Comparison of ENCODE assay signal across 1 cellular context in the genomic region with DNA sequence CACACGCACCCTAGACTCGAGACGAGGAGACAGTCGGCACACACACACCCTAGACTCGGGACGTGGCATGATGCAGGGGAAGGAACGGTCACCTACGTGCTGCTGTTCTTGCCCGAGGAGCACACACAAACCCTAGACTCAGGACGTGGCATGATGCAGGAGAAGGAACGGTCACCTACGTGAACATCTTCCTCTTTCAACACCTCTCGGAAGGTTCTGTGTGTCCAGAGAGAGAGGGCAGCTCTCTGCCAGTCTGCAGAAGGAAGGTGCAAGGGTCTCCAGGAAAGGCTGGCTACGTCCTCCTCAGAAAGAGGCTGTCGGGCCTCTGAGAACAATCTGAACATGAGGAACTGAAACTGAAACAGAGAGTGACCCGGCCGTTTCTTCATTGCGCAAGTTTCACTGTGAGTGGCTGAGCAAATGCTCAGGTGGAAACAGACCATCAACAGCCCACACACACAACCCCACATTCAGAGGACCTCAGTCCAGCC.
TF ChIP-seq lines count a peak whose summit lies in the region.

No MANE protein-coding gene starts in this region.

TF ChIP-seq in GM23338, 12 proteins besides CTCF, POLR2A, EP300 and RAD21 (continued from another document):
- no peak for TF ChIP-seq STAT1 (IDR thresholded peaks at IDR 0.05; ENCODE audit: unreplicated experiment)
- TF ChIP-seq NANOG (IDR thresholded peaks at IDR 0.05; ENCODE audit: borderline replicate concordance) = no peak
- TF ChIP-seq POLR2AphosphoS5 (IDR thresholded peaks at IDR 0.05; ENCODE audit: low read depth) = no peak
- TF ChIP-seq, protein P1, sequence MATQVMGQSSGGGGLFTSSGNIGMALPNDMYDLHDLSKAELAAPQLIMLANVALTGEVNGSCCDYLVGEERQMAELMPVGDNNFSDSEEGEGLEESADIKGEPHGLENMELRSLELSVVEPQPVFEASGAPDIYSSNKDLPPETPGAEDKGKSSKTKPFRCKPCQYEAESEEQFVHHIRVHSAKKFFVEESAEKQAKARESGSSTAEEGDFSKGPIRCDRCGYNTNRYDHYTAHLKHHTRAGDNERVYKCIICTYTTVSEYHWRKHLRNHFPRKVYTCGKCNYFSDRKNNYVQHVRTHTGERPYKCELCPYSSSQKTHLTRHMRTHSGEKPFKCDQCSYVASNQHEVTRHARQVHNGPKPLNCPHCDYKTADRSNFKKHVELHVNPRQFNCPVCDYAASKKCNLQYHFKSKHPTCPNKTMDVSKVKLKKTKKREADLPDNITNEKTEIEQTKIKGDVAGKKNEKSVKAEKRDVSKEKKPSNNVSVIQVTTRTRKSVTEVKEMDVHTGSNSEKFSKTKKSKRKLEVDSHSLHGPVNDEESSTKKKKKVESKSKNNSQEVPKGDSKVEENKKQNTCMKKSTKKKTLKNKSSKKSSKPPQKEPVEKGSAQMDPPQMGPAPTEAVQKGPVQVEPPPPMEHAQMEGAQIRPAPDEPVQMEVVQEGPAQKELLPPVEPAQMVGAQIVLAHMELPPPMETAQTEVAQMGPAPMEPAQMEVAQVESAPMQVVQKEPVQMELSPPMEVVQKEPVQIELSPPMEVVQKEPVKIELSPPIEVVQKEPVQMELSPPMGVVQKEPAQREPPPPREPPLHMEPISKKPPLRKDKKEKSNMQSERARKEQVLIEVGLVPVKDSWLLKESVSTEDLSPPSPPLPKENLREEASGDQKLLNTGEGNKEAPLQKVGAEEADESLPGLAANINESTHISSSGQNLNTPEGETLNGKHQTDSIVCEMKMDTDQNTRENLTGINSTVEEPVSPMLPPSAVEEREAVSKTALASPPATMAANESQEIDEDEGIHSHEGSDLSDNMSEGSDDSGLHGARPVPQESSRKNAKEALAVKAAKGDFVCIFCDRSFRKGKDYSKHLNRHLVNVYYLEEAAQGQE (IDR thresholded peaks at IDR 0.05; ENCODE audit: unreplicated experiment) = no peak
- TF ChIP-seq ZNF114 (CRISPR knock-in tag; IDR thresholded peaks at IDR 0.05) = no peak
